ENCODE assay signal across 1 cellular context in genomic region chr12:116520801-116521471, GRCh38.
TF ChIP-seq lines count a peak whose summit lies in the region.

No MANE protein-coding gene starts in this region.

TF ChIP-seq in SK-N-SH, 30 proteins besides CTCF, POLR2A, EP300 and RAD21 (continued from another document):
- TF ChIP-seq GATA2 (CRISPR knock-in tag; IDR thresholded peaks at IDR 0.05), result no peak; the same call in 1 of the 2 replicates
- TF ChIP-seq POLR2AphosphoS5 (IDR thresholded peaks at IDR 0.05; ENCODE audit: low read depth, low read length), result no peak
- no peak for TF ChIP-seq TEAD4 (IDR thresholded peaks at IDR 0.05; ENCODE audit: borderline replicate concordance, insufficient read depth)
